ENCODE assay signal across 1 cellular context in the genomic region with DNA sequence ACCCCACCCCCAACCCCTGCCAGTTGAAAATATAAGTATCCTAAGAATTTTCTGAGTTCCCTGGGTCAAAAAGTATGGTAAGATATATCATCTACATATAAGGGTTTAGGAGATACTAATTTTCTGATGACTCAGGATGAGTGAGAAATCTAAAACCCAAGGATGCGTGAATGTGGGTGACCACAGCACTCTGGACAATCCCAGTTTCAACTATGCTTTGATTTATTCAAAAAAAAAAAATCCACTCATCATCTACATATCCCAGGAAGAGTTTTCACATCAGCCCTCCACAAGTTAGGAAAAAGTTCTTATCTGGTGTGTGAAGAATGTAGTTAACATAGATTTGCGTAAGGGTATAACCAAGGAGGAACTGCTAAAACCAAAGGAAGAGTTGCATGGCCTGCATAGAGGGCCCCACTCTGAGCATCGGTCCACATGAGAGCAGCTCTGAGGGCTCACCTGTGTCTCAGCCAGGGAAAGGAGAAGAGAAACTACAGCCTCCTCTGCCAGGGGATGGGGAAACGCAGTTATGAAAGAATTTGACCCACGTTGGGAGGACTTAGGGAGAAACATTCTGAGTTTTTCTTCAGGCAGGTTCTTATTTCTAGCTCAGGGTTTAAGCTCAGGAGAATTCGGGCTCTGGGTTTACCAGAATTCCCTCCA.
TF ChIP-seq lines count a peak whose summit lies in the region.

No MANE protein-coding gene starts in this region.

TF ChIP-seq in GM23338, 12 proteins besides CTCF, POLR2A, EP300 and RAD21 (continued from another document):
- TF ChIP-seq, protein P1, sequence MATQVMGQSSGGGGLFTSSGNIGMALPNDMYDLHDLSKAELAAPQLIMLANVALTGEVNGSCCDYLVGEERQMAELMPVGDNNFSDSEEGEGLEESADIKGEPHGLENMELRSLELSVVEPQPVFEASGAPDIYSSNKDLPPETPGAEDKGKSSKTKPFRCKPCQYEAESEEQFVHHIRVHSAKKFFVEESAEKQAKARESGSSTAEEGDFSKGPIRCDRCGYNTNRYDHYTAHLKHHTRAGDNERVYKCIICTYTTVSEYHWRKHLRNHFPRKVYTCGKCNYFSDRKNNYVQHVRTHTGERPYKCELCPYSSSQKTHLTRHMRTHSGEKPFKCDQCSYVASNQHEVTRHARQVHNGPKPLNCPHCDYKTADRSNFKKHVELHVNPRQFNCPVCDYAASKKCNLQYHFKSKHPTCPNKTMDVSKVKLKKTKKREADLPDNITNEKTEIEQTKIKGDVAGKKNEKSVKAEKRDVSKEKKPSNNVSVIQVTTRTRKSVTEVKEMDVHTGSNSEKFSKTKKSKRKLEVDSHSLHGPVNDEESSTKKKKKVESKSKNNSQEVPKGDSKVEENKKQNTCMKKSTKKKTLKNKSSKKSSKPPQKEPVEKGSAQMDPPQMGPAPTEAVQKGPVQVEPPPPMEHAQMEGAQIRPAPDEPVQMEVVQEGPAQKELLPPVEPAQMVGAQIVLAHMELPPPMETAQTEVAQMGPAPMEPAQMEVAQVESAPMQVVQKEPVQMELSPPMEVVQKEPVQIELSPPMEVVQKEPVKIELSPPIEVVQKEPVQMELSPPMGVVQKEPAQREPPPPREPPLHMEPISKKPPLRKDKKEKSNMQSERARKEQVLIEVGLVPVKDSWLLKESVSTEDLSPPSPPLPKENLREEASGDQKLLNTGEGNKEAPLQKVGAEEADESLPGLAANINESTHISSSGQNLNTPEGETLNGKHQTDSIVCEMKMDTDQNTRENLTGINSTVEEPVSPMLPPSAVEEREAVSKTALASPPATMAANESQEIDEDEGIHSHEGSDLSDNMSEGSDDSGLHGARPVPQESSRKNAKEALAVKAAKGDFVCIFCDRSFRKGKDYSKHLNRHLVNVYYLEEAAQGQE (IDR thresholded peaks at IDR 0.05; ENCODE audit: unreplicated experiment) = no peak
